ENCODE assay signal across 19 cellular contexts in genomic region chr3:7371693-7372572, GRCh38.
"Had no signal": no experiment of that assay in that cellular context is flagged by ENCODE, and none has a peak within 500 bp of the region (broad histone marks: within the 10 kb centered on the region; RNA-seq: fewer than 3 reads in every experiment).

No MANE protein-coding gene starts in this region.

- H3K9me3 ChIP-seq: esophagus muscularis mucosa, gastroesophageal sphincter, psoas muscle, spleen, thoracic aorta, transverse colon had no signal

- ATAC-seq: gastroesophageal sphincter; left cardiac atrium; left ventricle myocardium superior; natural killer cell; psoas muscle; sciatic nerve; stimulated activated naive B cell treated with anti-CD40 and anti-IgM and Interleukin-4, amounts not matched to agents 10 μg/mL and 1 μg/mL and 100 μg/mL, for 72 hours; stimulated activated naive CD8-positive, alpha-beta T cell treated with anti-CD3 and anti-CD28 coated beads, Interleukin-15, amount 100 ng/mL, for 72 hours had no signal

- H3K4me1 Mint-ChIP-seq: stimulated activated naive B cell treated with anti-CD40 and anti-IgM and Interleukin-4, amounts not matched to agents 10 μg/mL and 1 μg/mL and 100 μg/mL, for 72 hours; stimulated activated naive CD8-positive, alpha-beta T cell treated with anti-CD3 and anti-CD28 coated beads, Interleukin-15, amount 100 ng/mL, for 72 hours had no signal

- H3K27ac Mint-ChIP-seq: natural killer cell; stimulated activated naive B cell treated with anti-CD40 and anti-IgM and Interleukin-4, amounts not matched to agents 10 μg/mL and 1 μg/mL and 100 μg/mL, for 72 hours; stimulated activated naive CD8-positive, alpha-beta T cell treated with anti-CD3 and anti-CD28 coated beads, Interleukin-15, amount 100 ng/mL, for 72 hours had no signal

- H3K9me3 Mint-ChIP-seq: natural killer cell; stimulated activated naive CD8-positive, alpha-beta T cell treated with anti-CD3 and anti-CD28 coated beads, Interleukin-15, amount 100 ng/mL, for 72 hours had no signal

- H3K27me3 Mint-ChIP-seq: stimulated activated naive B cell treated with anti-CD40 and anti-IgM and Interleukin-4, amounts not matched to agents 10 μg/mL and 1 μg/mL and 100 μg/mL, for 72 hours; stimulated activated naive CD8-positive, alpha-beta T cell treated with anti-CD3 and anti-CD28 coated beads, Interleukin-15, amount 100 ng/mL, for 72 hours had no signal

- H3K36me3 Mint-ChIP-seq: natural killer cell; stimulated activated naive B cell treated with anti-CD40 and anti-IgM and Interleukin-4, amounts not matched to agents 10 μg/mL and 1 μg/mL and 100 μg/mL, for 72 hours had no signal

- H3K36me3 ChIP-seq: esophagus muscularis mucosa, gastroesophageal sphincter, spleen, thoracic aorta, transverse colon had no signal

- H3K4me3 ChIP-seq: esophagus muscularis mucosa, gastroesophageal sphincter, psoas muscle, spleen, thoracic aorta, transverse colon had no signal

- DNase-seq: effector memory CD4-positive, alpha-beta T cell; glutamatergic neuron; immature natural killer cell; kidney; left cardiac atrium; left ventricle myocardium superior; natural killer cell; psoas muscle; spleen; stimulated activated CD4-positive, alpha-beta T cell treated with anti-CD3 and anti-CD28 coated beads, Interleukin-15, amount 100 ng/mL, for 24 hours; stimulated activated CD4-positive, alpha-beta T cell treated with anti-CD3 and anti-CD28 coated beads, Interleukin-1b, Interleukin-23, amount 100 ng/mL, for 48 hours; stimulated activated CD4-positive, alpha-beta T cell treated with anti-CD3 and anti-CD28 coated beads, Interleukin-4, amount 100 ng/mL, for 4 hours; stimulated activated naive B cell treated with anti-CD40 and anti-IgM and Interleukin-4, amounts not matched to agents 10 μg/mL and 1 μg/mL and 100 μg/mL, for 72 hours; stimulated activated naive CD8-positive, alpha-beta T cell treated with anti-CD3 and anti-CD28 coated beads, Interleukin-15, amount 100 ng/mL, for 72 hours; transverse colon had no signal

- H3K4me3 Mint-ChIP-seq: immature natural killer cell; natural killer cell; stimulated activated naive B cell treated with anti-CD40 and anti-IgM and Interleukin-4, amounts not matched to agents 10 μg/mL and 1 μg/mL and 100 μg/mL, for 72 hours; stimulated activated naive CD8-positive, alpha-beta T cell treated with anti-CD3 and anti-CD28 coated beads, Interleukin-15, amount 100 ng/mL, for 72 hours had no signal

- H3K27me3 ChIP-seq: esophagus muscularis mucosa, gastroesophageal sphincter, spleen, transverse colon had no signal

- H3K4me1 ChIP-seq: esophagus muscularis mucosa, gastroesophageal sphincter, psoas muscle, spleen, transverse colon had no signal

- H3K27ac ChIP-seq: esophagus muscularis mucosa, gastroesophageal sphincter, psoas muscle, spleen, thoracic aorta, transverse colon had no signal
